Comparison of ENCODE assay signal across 1 cellular context in the genomic region with DNA sequence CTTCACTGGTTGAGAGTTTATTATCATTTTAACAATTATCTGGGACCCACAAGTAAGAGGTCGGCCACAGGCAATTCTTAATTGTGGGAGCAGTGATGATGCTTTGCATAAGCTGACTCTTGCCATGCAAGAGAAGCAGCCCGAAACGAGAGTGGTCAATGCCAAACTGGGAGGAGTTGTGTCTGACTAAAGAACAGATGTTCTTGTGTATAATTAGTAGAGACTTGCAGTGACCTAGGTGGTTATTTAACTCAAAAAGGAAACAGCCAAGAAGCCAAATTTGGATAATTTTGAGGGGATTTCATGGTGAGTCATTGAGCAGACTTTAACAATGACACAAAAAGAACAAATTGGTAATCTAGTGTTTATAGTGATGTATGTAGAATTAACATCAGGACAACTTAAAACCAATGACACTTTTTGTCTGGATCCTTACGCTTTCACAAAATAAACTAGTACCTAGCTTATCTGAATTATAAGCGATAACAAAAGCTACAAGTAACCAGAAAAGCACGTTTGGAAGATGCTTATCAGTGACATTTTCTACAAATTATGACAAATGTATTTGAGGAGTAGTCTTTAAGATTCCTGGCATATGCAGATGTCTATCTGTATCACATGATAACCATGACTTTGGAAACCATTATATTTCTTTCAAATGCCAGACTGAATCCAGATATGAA.
TF ChIP-seq lines count a peak whose summit lies in the region.

No MANE protein-coding gene starts in this region.

TF ChIP-seq in H1, 55 proteins besides CTCF, POLR2A, EP300 and RAD21:
- TF ChIP-seq PHF8 (conservative IDR thresholded peaks at IDR 0.05; ENCODE audit: low read depth, low read length): no peak
- no peak for TF ChIP-seq POLR2AphosphoS5 (IDR thresholded peaks at IDR 0.05; ENCODE audit: low read depth, low read length)
- no peak for TF ChIP-seq SIRT6 (IDR thresholded peaks at IDR 0.05; ENCODE audit: low read length)
- no peak for TF ChIP-seq KDM5A (IDR thresholded peaks at IDR 0.05; ENCODE audit: low read length)
- TF ChIP-seq GTF2F1 (IDR thresholded peaks at IDR 0.05; ENCODE audit: borderline replicate concordance, low read depth, low read length): no peak
- TF ChIP-seq KDM4A (IDR thresholded peaks at IDR 0.05; ENCODE audit: low read depth, low read length, severe bottlenecking): no peak
- TF ChIP-seq TCF12 (IDR thresholded peaks at IDR 0.05; ENCODE audit: low read depth, low read length): no peak
- no peak for TF ChIP-seq SIX5 (IDR thresholded peaks at IDR 0.05; ENCODE audit: low read depth, low read length)
- TF ChIP-seq SIN3A (conservative IDR thresholded peaks at IDR 0.05 in 1 of 2, IDR thresholded peaks at IDR 0.05 in 1 of 2; ENCODE audit: low read depth in 1 of 2, low read length in 2 of 2): no peak
- no peak for TF ChIP-seq CBX5 (IDR thresholded peaks at IDR 0.05; ENCODE audit: low read depth, low read length)
- TF ChIP-seq, protein P1, sequence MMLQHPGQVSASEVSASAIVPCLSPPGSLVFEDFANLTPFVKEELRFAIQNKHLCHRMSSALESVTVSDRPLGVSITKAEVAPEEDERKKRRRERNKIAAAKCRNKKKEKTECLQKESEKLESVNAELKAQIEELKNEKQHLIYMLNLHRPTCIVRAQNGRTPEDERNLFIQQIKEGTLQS (IDR thresholded peaks at IDR 0.05; ENCODE audit: insufficient read depth, low read depth, low read length): no peak
- TF ChIP-seq KDM1A (IDR thresholded peaks at IDR 0.05; ENCODE audit: borderline replicate concordance, low read length): no peak
- no peak for TF ChIP-seq RNF2 (IDR thresholded peaks at IDR 0.05; ENCODE audit: borderline replicate concordance, low read depth, low read length, missing control alignments, poor library complexity, severe bottlenecking)
- no peak for TF ChIP-seq POU5F1 (IDR thresholded peaks at IDR 0.05; ENCODE audit: low read depth, low read length)
- TF ChIP-seq TEAD4 (IDR thresholded peaks at IDR 0.05; ENCODE audit: low read depth, low read length): no peak
- TF ChIP-seq CHD1 (IDR thresholded peaks at IDR 0.05; ENCODE audit: low read depth, low read length): no peak
- TF ChIP-seq BCL11A (IDR thresholded peaks at IDR 0.05; ENCODE audit: low read depth in 2 of 2, low read length in 2 of 2): no peak
